In the genomic region with DNA sequence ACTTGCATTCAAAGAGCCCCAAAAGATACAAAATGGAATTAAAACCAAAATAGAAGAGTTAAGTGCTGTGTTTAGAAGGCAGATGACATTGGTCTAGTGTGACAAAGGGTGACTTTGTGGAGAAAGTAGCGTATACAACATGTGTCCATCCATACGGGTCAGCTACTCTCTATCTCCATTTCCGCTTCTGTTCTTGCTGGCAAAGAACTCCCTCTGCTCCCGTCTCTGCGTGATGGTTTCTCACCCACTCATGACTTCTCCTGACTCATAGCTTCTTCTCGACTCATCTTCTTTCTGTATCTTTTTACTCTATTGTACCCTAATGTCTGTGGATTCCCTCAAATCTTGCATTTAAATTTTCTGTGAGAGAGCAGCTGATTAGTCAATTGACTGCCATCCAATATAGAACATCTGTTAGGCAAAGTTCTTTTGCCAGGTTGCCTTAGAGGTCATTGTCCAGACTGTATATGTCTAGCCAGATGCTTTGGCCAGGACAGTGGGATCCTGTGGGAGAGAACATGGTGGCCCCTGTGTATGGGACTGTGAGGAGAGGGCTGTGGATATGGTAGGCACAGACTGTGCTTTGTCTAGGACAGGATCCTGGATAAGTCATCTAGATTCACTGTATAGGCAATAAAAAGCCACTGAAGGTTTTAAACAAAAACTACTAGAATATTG, we compare ENCODE assay signal across 1 cellular context.
TF ChIP-seq lines count a peak whose summit lies in the region.

No MANE protein-coding gene starts in this region.

TF ChIP-seq in IMR-90, 13 proteins besides CTCF, POLR2A, EP300 and RAD21 (continued from another document):
- TF ChIP-seq, protein P1, sequence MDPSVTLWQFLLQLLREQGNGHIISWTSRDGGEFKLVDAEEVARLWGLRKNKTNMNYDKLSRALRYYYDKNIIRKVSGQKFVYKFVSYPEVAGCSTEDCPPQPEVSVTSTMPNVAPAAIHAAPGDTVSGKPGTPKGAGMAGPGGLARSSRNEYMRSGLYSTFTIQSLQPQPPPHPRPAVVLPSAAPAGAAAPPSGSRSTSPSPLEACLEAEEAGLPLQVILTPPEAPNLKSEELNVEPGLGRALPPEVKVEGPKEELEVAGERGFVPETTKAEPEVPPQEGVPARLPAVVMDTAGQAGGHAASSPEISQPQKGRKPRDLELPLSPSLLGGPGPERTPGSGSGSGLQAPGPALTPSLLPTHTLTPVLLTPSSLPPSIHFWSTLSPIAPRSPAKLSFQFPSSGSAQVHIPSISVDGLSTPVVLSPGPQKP (IDR thresholded peaks at IDR 0.05; ENCODE audit: borderline replicate concordance, low read depth, low read length), result no peak
- TF ChIP-seq RCOR1 (IDR thresholded peaks at IDR 0.05; ENCODE audit: insufficient replicate concordance, low read length) (no peak), NFE2L2 (IDR thresholded peaks at IDR 0.05; ENCODE audit: low read depth, low read length) (no peak), FOS (IDR thresholded peaks at IDR 0.05; ENCODE audit: low read depth, low read length) (no peak), MAZ (IDR thresholded peaks at IDR 0.05; ENCODE audit: borderline replicate concordance, low read depth, low read length) (no peak), MAFK (IDR thresholded peaks at IDR 0.05; ENCODE audit: low read depth, low read length) (no peak), CEBPB (IDR thresholded peaks at IDR 0.05; ENCODE audit: low read depth, low read length) (no peak), BHLHE40 (IDR thresholded peaks at IDR 0.05; ENCODE audit: low read depth, low read length) (no peak), RFX5 (IDR thresholded peaks at IDR 0.05; ENCODE audit: low read depth, low read length) (no peak), SMC3 (IDR thresholded peaks at IDR 0.05; ENCODE audit: low read depth, low read length) (no peak), MXI1 (IDR thresholded peaks at IDR 0.05; ENCODE audit: borderline replicate concordance, low read depth, low read length) (no peak)
- TF ChIP-seq, protein P2, sequence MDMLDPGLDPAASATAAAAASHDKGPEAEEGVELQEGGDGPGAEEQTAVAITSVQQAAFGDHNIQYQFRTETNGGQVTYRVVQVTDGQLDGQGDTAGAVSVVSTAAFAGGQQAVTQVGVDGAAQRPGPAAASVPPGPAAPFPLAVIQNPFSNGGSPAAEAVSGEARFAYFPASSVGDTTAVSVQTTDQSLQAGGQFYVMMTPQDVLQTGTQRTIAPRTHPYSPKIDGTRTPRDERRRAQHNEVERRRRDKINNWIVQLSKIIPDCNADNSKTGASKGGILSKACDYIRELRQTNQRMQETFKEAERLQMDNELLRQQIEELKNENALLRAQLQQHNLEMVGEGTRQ (IDR thresholded peaks at IDR 0.05; ENCODE audit: low read depth, low read length), result no peak
